Comparison of ENCODE assay signal across 9 cellular contexts in genomic region chr6:47307362-47308222, GRCh38. TPM values are rescaled to one million over a fixed set of nuclear protein-coding genes. Genes with fewer than 3 reads are reported as not detected.
DNase-seq lines count a peak whose midpoint lies in the region; ATAC-seq, FAIRE-seq and TF ChIP-seq lines count a peak whose summit lies in the region.
"Had no signal": no experiment of that assay in that cellular context is flagged by ENCODE, and none has a peak within 500 bp of the region (broad histone marks: within the 10 kb centered on the region; RNA-seq: fewer than 3 reads in every experiment).

No MANE protein-coding gene starts in this region.

- H3K36me3 ChIP-seq in iPS-20b (ENCODE audit: insufficient read depth, low read depth, low read length) = peaks cover 4% of the 10 kb centered on the region; the same call in 1 of the 2 replicates
- no peaks in the 10 kb centered on the region for H3K36me3 ChIP-seq in stomach
- H3K36me3 ChIP-seq: tibial nerve had no signal

- H3K27ac Mint-ChIP-seq in activated T-cell treated with anti-CD3 and anti-CD28 coated beads, Interleukin-2, amount 50 U/mL, for 24 hours = no peak overlapping the region

- no peak overlapping the region for H3K27ac ChIP-seq in iPS-20b (ENCODE audit: low read length)
- peak overlapping the region; percentile 50 to 95 (median 93) for H3K27ac ChIP-seq in stomach

- peak overlapping the region; percentile 72 for H3K4me3 Mint-ChIP-seq in activated T-cell treated with anti-CD3 and anti-CD28 coated beads, Interleukin-2, amount 50 U/mL, for 24 hours

- TF ChIP-seq CTCF in astrocyte of the spinal cord (IDR thresholded peaks at IDR 0.05; ENCODE audit: low read depth, low read length) (no peak), stomach (IDR thresholded peaks at IDR 0.05) (no peak), GM10248 (IDR thresholded peaks at IDR 0.05; ENCODE audit: control extremely low read depth, extremely low read depth, low read depth, missing control alignments) (no peak)

- ATAC-seq in GM18498 (IDR thresholded peaks at IDR 0.05; ENCODE audit: unreplicated experiment) = no peak

- H3K9me3 Mint-ChIP-seq in activated T-cell treated with anti-CD3 and anti-CD28 coated beads, Interleukin-2, amount 50 U/mL, for 24 hours = no peaks in the 10 kb centered on the region

- POLR2A ChIA-PET in GM10248 (lab: Yijun Ruan, JAX) = no interaction called here

- 86 to 92% (median 87%) methylated on average over 7 of the region's 7 CpGs for WGBS in stomach, 5 donors

- H3K9me3 ChIP-seq in iPS-20b (ENCODE audit: insufficient read depth, low read depth, low read length) = peaks cover 2% of the 10 kb centered on the region; the same call in 1 of the 2 replicates
- no peaks in the 10 kb centered on the region for H3K9me3 ChIP-seq in stomach
- H3K9me3 ChIP-seq: tibial nerve had no signal

- peaks cover 74% of the 10 kb centered on the region for H3K27me3 Mint-ChIP-seq in activated T-cell treated with anti-CD3 and anti-CD28 coated beads, Interleukin-2, amount 50 U/mL, for 24 hours

- peaks cover 18% of the 10 kb centered on the region for H3K4me1 ChIP-seq in iPS-20b (ENCODE audit: insufficient read depth, low read length)
- H3K4me1 ChIP-seq in stomach = peaks cover 12 to 66% (median 50%) of the 10 kb centered on the region in 4 donors

- DNase-seq in activated T-cell treated with anti-CD3 and anti-CD28 coated beads, Interleukin-2, amount 50 U/mL, for 24 hours = no peak
- DNase-seq in activated T-cell treated with anti-CD3 and anti-CD28 coated beads, Interleukin-2, amount 50 U/mL, for 48 hours = no peak
- DNase-seq in astrocyte of the spinal cord (ENCODE audit: low read depth, low spot score) (no peak), stomach (no peak), frontal cortex (ENCODE audit: low spot score in 2 of 2) (no peak), GM10248 (ENCODE audit: extremely low spot score) (no peak)

- no peaks in the 10 kb centered on the region for H3K27me3 ChIP-seq in iPS-20b (ENCODE audit: insufficient read depth, low read length)
- peaks cover 0 to 17% (median 0%) of the 10 kb centered on the region in 3 donors for H3K27me3 ChIP-seq in stomach

- TF ChIP-seq EP300 in stomach (IDR thresholded peaks at IDR 0.05) = no peak

- TF ChIP-seq POLR2A in stomach (IDR thresholded peaks at IDR 0.05) = no peak

- in situ Hi-C loops in astrocyte of the spinal cord (cut with HindIII; ENCODE audit: low sequenced_read_pairs) = no loop called here

- FAIRE-seq in frontal cortex (lab: Jason Lieb, UNC) = no peak

- no peaks in the 10 kb centered on the region for H3K36me3 Mint-ChIP-seq in activated T-cell treated with anti-CD3 and anti-CD28 coated beads, Interleukin-2, amount 50 U/mL, for 24 hours (ENCODE audit: low read depth)

- intact Hi-C loops in stomach (cut with DNase I; ENCODE audit: low total_unique reads) = loop anchor here (5.0 kb wide), 1 partner anchor 210 kb away; no protein-coding TSS in a partner anchor

- H3K4me3 ChIP-seq in astrocyte of the spinal cord (ENCODE audit: low read depth, low read length) = peak overlapping the region; percentile 53
- peak overlapping the region; percentile 90 for H3K4me3 ChIP-seq in iPS-20b (ENCODE audit: low read length)
- peak overlapping the region; percentile 84 to 93 (median 88) for H3K4me3 ChIP-seq in stomach

- peaks cover 14% of the 10 kb centered on the region for H3K4me1 Mint-ChIP-seq in activated T-cell treated with anti-CD3 and anti-CD28 coated beads, Interleukin-2, amount 50 U/mL, for 24 hours (ENCODE audit: low read depth)

- peak overlapping the region; percentile 84; the same call in 1 of the 2 replicates for H3K9ac ChIP-seq in iPS-20b (ENCODE audit: low read depth, low read length)

- CTCF ChIA-PET in GM10248 (lab: Yijun Ruan, JAX) = interaction anchor here (0.7 to 7.2 kb wide), 4 partner anchors 11 to 214 kb away, joined by 3 to 84 read pairs (median 10); no protein-coding TSS in a partner anchor

RNA-seq across cellular contexts. Expression of gene TNFRSF21, which starts 2.1 kb away (rescaled TPM):
- total RNA-seq in stomach (100 to 1,000 TPM in 1 of 5 donors, 10 to 100 TPM in 4; 33.8 to 112 (median 56.7) TPM), frontal cortex (54.2 TPM)
- polyA plus RNA-seq in stomach = 10 to 100 TPM; 24.7 to 32.6 (median 26.7) TPM
